ENCODE assay signal across 8 cellular contexts in genomic region chr2:46296216-46296839, GRCh38. TPM values are rescaled to one million over a fixed set of nuclear protein-coding genes. Genes with fewer than 3 reads are reported as not detected.
A peak's percentile ranks its signal among the peaks of the same experiment; 100 is the strongest.
DNase-seq lines count a peak whose midpoint lies in the region; ATAC-seq, FAIRE-seq and TF ChIP-seq lines count a peak whose summit lies in the region.

No MANE protein-coding gene starts in this region.

- H3K27ac ChIP-seq in CD8-positive, alpha-beta T cell (ENCODE audit: low read depth, low read length) = peak overlapping the region; percentile 15
- peak overlapping the region; percentile 84 for H3K27ac ChIP-seq in neutrophil

- ATAC-seq in CD8-positive, alpha-beta T cell = no peak
- no peak for ATAC-seq in GM18517 (IDR thresholded peaks at IDR 0.05; ENCODE audit: unreplicated experiment)

- H3K4me1 Mint-ChIP-seq in CD8-positive, alpha-beta T cell (ENCODE audit: low read depth) = peaks cover 25% of the 10 kb centered on the region

- FAIRE-seq in frontal cortex (lab: Jason Lieb, UNC) = no peak

- H3K4me1 ChIP-seq in CD8-positive, alpha-beta T cell (ENCODE audit: insufficient read depth, low read length) = peaks cover 26% of the 10 kb centered on the region
- peaks cover 33 to 34% of the 10 kb centered on the region in 2 experiments for H3K4me1 ChIP-seq in neutrophil (ENCODE audit: control insufficient read depth in 1 of 2, insufficient read depth in 1 of 2, low read depth in 1 of 2, low read length in 1 of 2)

- CTCF ChIA-PET in CD8-positive, alpha-beta T cell (lab: Charles Lee) = interaction anchor here (1.0 kb wide), 1 partner anchor 64 kb away, joined by 3 read pairs; no protein-coding TSS in a partner anchor

- H3K36me3 Mint-ChIP-seq in CD8-positive, alpha-beta T cell = no peaks in the 10 kb centered on the region

- H3K27me3 Mint-ChIP-seq in CD8-positive, alpha-beta T cell (ENCODE audit: low read depth) = peaks cover 35% of the 10 kb centered on the region

- peak in 2 of 7 experiments; percentile 15 to 58 for DNase-seq in CD8-positive, alpha-beta T cell
- DNase-seq in HK-2 (ENCODE audit: unreplicated experiment) (peak; percentile 38), frontal cortex (ENCODE audit: low spot score in 2 of 2) (peak; percentile 47 to 55), KG1 (lab: John Stamatoyannopoulos, UW) (no peak), HT-29 (ENCODE audit: low spot score) (no peak)
- DNase-seq in activated T-cell treated with anti-CD3 and anti-CD28 coated beads, Interleukin-2, amount 50 U/mL, for 48 hours = peak; percentile 41 to 52

- H3K4me3 Mint-ChIP-seq in CD8-positive, alpha-beta T cell = peak overlapping the region; percentile 76

- peaks cover 26% of the 10 kb centered on the region for H3K27me3 ChIP-seq in CD8-positive, alpha-beta T cell (ENCODE audit: insufficient read depth, low read length)
- peaks cover 82% of the 10 kb centered on the region for H3K27me3 ChIP-seq in neutrophil

- no peaks in the 10 kb centered on the region for H3K9me3 Mint-ChIP-seq in CD8-positive, alpha-beta T cell

- no peak for TF ChIP-seq CTCF in CD8-positive, alpha-beta T cell (IDR thresholded peaks at IDR 0.05)
- TF ChIP-seq CTCF in neutrophil (IDR thresholded peaks at IDR 0.05) = no peak

- H3K9me3 ChIP-seq in CD8-positive, alpha-beta T cell (ENCODE audit: low read length) = no peaks in the 10 kb centered on the region
- no peaks in the 10 kb centered on the region for H3K9me3 ChIP-seq in neutrophil

- no peaks in the 10 kb centered on the region for H3K36me3 ChIP-seq in CD8-positive, alpha-beta T cell (ENCODE audit: insufficient read depth, low read length)
- H3K36me3 ChIP-seq in neutrophil = no peaks in the 10 kb centered on the region

- intact Hi-C loops in CD8-positive, alpha-beta T cell (cut with DNase I, micrococcal nuclease) = loop anchor here (5.0 to 10.0 kb wide), 5 partner anchors 56 to 732 kb away; partner anchors contain the start of gene PRKCE (in 1 of the 2)

- peak overlapping the region; percentile 80 for H3K4me3 ChIP-seq in CD8-positive, alpha-beta T cell (ENCODE audit: low read depth, low read length)
- H3K4me3 ChIP-seq in neutrophil (ENCODE audit: low read depth in 1 of 2, low read length in 1 of 2) = peak overlapping the region; percentile 90 to 96

- POLR2A ChIA-PET in CD8-positive, alpha-beta T cell (lab: Charles Lee) = interaction anchor here (1.3 kb wide), 1 partner anchor 21 kb away, joined by 3 read pairs; no protein-coding TSS in a partner anchor

- H3K27ac Mint-ChIP-seq in CD8-positive, alpha-beta T cell = no peak overlapping the region

RNA-seq across cellular contexts. Expression of gene EPAS1, which starts 0.9 kb away (rescaled TPM):
- 10 to 100 TPM; 18.5 to 19.7 TPM for total RNA-seq in CD8-positive, alpha-beta T cell
- total RNA-seq in frontal cortex = 3.7 TPM
- 20.7 and 24.0 TPM in 2 replicates for total RNA-seq in HT-29 (2014; rRNA removed; shearing (Covaris generic))

Comparison
In these comparisons a context has a peak if more than half of its experiments do, and no peak if none do; other contexts are left out.
1. DNase-seq: peak in HK-2 (single experiment), activated T-cell treated with anti-CD3 and anti-CD28 coated beads, Interleukin-2, amount 50 U/mL, for 48 hours (2 of 2) and frontal cortex (2 of 2); none in KG1 (single experiment) and HT-29 (single experiment).